Comparison of ENCODE assay signal across 4 cellular contexts in the genomic region with DNA sequence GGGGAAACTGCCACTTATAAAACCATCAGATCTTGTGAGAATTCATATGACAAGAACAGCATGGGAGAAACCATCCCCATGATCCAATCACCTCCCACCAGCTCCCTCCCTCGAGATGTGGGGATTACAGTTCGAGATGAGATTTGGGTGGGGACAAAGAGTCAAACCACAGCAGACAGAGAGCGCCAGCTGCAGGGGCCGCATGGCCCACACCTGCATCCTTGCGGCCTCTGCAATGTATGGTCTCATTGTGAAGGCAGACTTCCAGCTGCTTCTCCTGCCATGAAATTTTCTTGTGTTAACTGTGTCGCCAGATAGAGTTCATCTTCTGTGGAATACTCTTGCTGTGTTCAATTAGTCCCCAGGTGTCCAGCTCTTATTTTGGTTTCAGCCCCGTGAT. TPM values are rescaled to one million over a fixed set of nuclear protein-coding genes. Genes with fewer than 3 reads are reported as not detected.
"Had no signal": no experiment of that assay in that cellular context is flagged by ENCODE, and none has a peak within 500 bp of the region (broad histone marks: within the 10 kb centered on the region; RNA-seq: fewer than 3 reads in every experiment).

No MANE protein-coding gene starts in this region.

- H3K4me3 ChIP-seq: GM12878 had no signal

- ATAC-seq: GM12878 had no signal

- DNase-seq: GDM1, GF-D8 had no signal

RNA-seq across cellular contexts. Expression of a gene that starts 17.3 kb away (rescaled TPM):
- total RNA-seq: G401, GM12878 had no signal
